ENCODE assay signal across 20 cellular contexts in the genomic region with DNA sequence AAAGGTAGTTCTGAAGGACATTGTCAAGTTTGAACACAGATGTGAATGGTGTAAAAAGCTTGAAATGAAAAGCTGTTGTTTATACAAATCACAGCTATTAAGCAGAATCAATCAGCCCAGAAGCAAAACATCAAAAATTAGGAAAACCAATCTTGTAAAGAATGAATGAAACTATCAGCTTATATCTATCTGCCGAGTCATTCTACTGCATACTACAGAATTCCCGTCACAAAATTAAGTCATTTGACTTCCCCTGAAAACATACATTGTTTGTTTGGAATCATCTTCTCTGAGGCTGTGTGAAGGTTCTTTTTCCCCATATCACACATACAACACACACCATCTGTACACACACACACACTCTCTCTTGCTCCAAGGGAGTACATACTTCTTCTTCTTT.
"Had no signal": no experiment of that assay in that cellular context is flagged by ENCODE, and none has a peak within 500 bp of the region (broad histone marks: within the 10 kb centered on the region; RNA-seq: fewer than 3 reads in every experiment).

No MANE protein-coding gene starts in this region.

- H3K9me3 Mint-ChIP-seq: activated B cell treated with CpG ODN at 0.5 μM for 24 hours; activated CD4-positive, alpha-beta T cell treated with anti-CD3 and anti-CD28 coated beads, Interleukin-2, amount 10 ng/mL, durations not matched to agents 24 days and 14 days; activated naive CD4-positive, alpha-beta T cell treated with anti-CD3 and anti-CD28 coated beads, Interleukin-2, amount 50 U/mL, for 24 hours; neural progenitor cell had no signal

- H3K9ac ChIP-seq: neural progenitor cell, SK-N-SH had no signal

- H3K4me3 Mint-ChIP-seq: activated B cell treated with CpG ODN at 0.5 μM for 24 hours; activated CD4-positive, alpha-beta T cell treated with anti-CD3 and anti-CD28 coated beads, Interleukin-2, amount 10 ng/mL, durations not matched to agents 24 days and 14 days; activated naive CD4-positive, alpha-beta T cell treated with anti-CD3 and anti-CD28 coated beads, Interleukin-2, amount 50 U/mL, for 24 hours; mesothelial cell of epicardium; neural progenitor cell had no signal

- H3K9me3 ChIP-seq: lower lobe of right lung, pancreas, SK-N-SH, uterus had no signal

- ATAC-seq: left colon, lower lobe of right lung had no signal

- H3K27ac Mint-ChIP-seq: activated B cell treated with CpG ODN at 0.5 μM for 24 hours; activated CD4-positive, alpha-beta T cell treated with anti-CD3 and anti-CD28 coated beads, Interleukin-2, amount 10 ng/mL, durations not matched to agents 24 days and 14 days; activated naive CD4-positive, alpha-beta T cell treated with anti-CD3 and anti-CD28 coated beads, Interleukin-2, amount 50 U/mL, for 24 hours; mesothelial cell of epicardium; neural progenitor cell had no signal

- H3K36me3 ChIP-seq: uterus had no signal

- H3K27me3 ChIP-seq: neural progenitor cell, pancreas, tibial nerve, uterus had no signal

- H3K27ac ChIP-seq: lower lobe of right lung, neural progenitor cell, pancreas, tibial nerve, uterus had no signal

- H3K4me1 ChIP-seq: lower lobe of right lung, neural progenitor cell, pancreas, tibial nerve, uterus had no signal

- H2AFZ ChIP-seq: neural progenitor cell had no signal

- H3K4me1 Mint-ChIP-seq: activated B cell treated with CpG ODN at 0.5 μM for 24 hours; activated naive CD4-positive, alpha-beta T cell treated with anti-CD3 and anti-CD28 coated beads, Interleukin-2, amount 50 U/mL, for 24 hours; mesothelial cell of epicardium; neural progenitor cell had no signal

- H3K27me3 Mint-ChIP-seq: activated B cell treated with CpG ODN at 0.5 μM for 24 hours; activated CD4-positive, alpha-beta T cell treated with anti-CD3 and anti-CD28 coated beads, Interleukin-2, amount 10 ng/mL, durations not matched to agents 24 days and 14 days; activated naive CD4-positive, alpha-beta T cell treated with anti-CD3 and anti-CD28 coated beads, Interleukin-2, amount 50 U/mL, for 24 hours had no signal

- H3K4me2 ChIP-seq: neural progenitor cell, SK-N-SH had no signal

- H3K4me3 ChIP-seq: lower lobe of right lung, neural progenitor cell, pancreas, tibial nerve, uterus had no signal

- DNase-seq: activated B cell treated with CpG ODN at 0.5 μM for 24 hours; activated CD4-positive, alpha-beta T cell treated with anti-CD3 and anti-CD28 coated beads, Interleukin-2, amount 10 ng/mL, durations not matched to agents 24 days and 14 days; activated effector memory CD4-positive, alpha-beta T cell treated with anti-CD3 and anti-CD28 coated beads, Interleukin-2, amount 50 U/mL, for 16 hours; amniotic stem cell; central memory CD4-positive, alpha-beta T cell; cortex of kidney; effector CD4-positive, alpha-beta T cell; foreskin melanocyte; left colon; lower lobe of right lung; pancreas; SK-N-SH; stimulated activated CD4-positive, alpha-beta T cell treated with anti-CD3 and anti-CD28 coated beads, Interleukin-1b, Interleukin-23, amount 100 ng/mL, for 48 hours; substantia nigra; uterus had no signal

- FAIRE-seq: islet of Langerhans, pancreas had no signal
